ENCODE assay signal across 23 cellular contexts in the genomic region with DNA sequence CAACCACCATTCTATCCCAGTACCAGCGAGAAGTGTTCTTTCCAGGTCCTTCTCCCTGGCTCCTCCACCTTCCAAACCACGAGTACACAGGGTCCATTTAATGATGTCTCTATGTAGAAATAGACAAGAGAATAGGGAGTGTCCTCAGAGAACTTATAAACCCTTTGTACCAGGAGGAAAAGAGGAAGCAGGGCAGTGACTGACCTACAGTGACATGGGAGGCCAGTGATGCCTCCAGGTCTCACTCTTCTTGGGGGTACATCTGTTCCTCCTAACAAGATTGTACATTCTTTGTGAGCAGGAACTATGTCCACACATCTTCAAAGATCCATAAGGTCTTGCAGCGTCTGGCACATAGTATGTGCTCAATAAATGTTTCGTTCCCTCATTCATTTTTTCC. TPM values are rescaled to one million over a fixed set of nuclear protein-coding genes. Genes with fewer than 3 reads are reported as not detected.
DNase-seq lines count a peak whose midpoint lies in the region; TF ChIP-seq lines count a peak whose summit lies in the region.
"Had no signal": no experiment of that assay in that cellular context is flagged by ENCODE, and none has a peak within 500 bp of the region (broad histone marks: within the 10 kb centered on the region; RNA-seq: fewer than 3 reads in every experiment).

No MANE protein-coding gene starts in this region.

- H3K36me3 ChIP-seq in esophagus squamous epithelium (no peaks in the 10 kb centered on the region), sigmoid colon (no peaks in the 10 kb centered on the region)
- no peaks in the 10 kb centered on the region for H3K36me3 ChIP-seq in effector memory CD4-positive, alpha-beta T cell (ENCODE audit: control insufficient read depth, insufficient read depth, low read length)
- H3K36me3 ChIP-seq: tibial artery had no signal

- TF ChIP-seq POLR2A in esophagus squamous epithelium (IDR thresholded peaks at IDR 0.05) (no peak), sigmoid colon (IDR thresholded peaks at IDR 0.05) (no peak)

- WGBS in esophagus squamous epithelium, 2 donors = 86 to 89% methylated on average over 4 of the region's 4 CpGs
- 82 to 89% methylated on average over 4 of the region's 4 CpGs for WGBS in sigmoid colon, 2 donors

- no peaks in the 10 kb centered on the region for H3K4me1 Mint-ChIP-seq in activated naive CD4-positive, alpha-beta T cell treated with anti-CD3 and anti-CD28 coated beads, Interleukin-2, amount 10 ng/mL, durations not matched to agents 7 days and 5 days
- H3K4me1 Mint-ChIP-seq: activated naive CD8-positive, alpha-beta T cell treated with anti-CD3 and anti-CD28 coated beads, Interleukin-2, amount 10 ng/mL, durations not matched to agents 7 days and 5 days; activated T-helper 17 cell treated with anti-CD3 and anti-CD28 coated beads, Interleukin-2, amount 50 U/mL, for 72 hours; stimulated activated effector memory CD8-positive, alpha-beta T cell treated with anti-CD3 and anti-CD28 coated beads, Interleukin-12 subunit alpha, Interleukin-12 subunit beta, amount 100 ng/mL, for 72 hours had no signal

- no peak for TF ChIP-seq EP300 in sigmoid colon (IDR thresholded peaks at IDR 0.05)

- peaks cover 0 to 18% (median 6%) of the 10 kb centered on the region in 3 donors for H3K4me1 ChIP-seq in esophagus squamous epithelium
- peaks cover 0 to 29% (median 22%) of the 10 kb centered on the region in 4 donors for H3K4me1 ChIP-seq in sigmoid colon
- H3K4me1 ChIP-seq in effector memory CD4-positive, alpha-beta T cell (ENCODE audit: control insufficient read depth, insufficient read depth, low read length, poor library complexity, severe bottlenecking) = no peaks in the 10 kb centered on the region

- intact Hi-C loops in esophagus squamous epithelium (cut with DNase I) = no loop called here
- intact Hi-C loops in sigmoid colon (cut with DNase I) = loop anchor here (1.0 to 2.0 kb wide), 3 partner anchors 72 to 117 kb away; no protein-coding TSS in a partner anchor

- H3K27me3 ChIP-seq in esophagus squamous epithelium (peaks cover 0 to 3% (median 0%) of the 10 kb centered on the region in 4 donors), sigmoid colon (no peaks in the 10 kb centered on the region)
- no peaks in the 10 kb centered on the region for H3K27me3 ChIP-seq in effector memory CD4-positive, alpha-beta T cell (replicated peaks; ENCODE audit: control insufficient read depth, insufficient read depth, low read length, poor library complexity, severe bottlenecking)
- H3K27me3 ChIP-seq: dorsolateral prefrontal cortex, tibial artery had no signal

- no peak overlapping the region for H3K4me3 Mint-ChIP-seq in activated naive CD4-positive, alpha-beta T cell treated with anti-CD3 and anti-CD28 coated beads, Interleukin-2, amount 10 ng/mL, durations not matched to agents 7 days and 5 days
- H3K4me3 Mint-ChIP-seq: activated naive CD8-positive, alpha-beta T cell treated with anti-CD3 and anti-CD28 coated beads, Interleukin-2, amount 10 ng/mL, durations not matched to agents 7 days and 5 days; activated T-helper 17 cell treated with anti-CD3 and anti-CD28 coated beads, Interleukin-2, amount 50 U/mL, for 72 hours; stimulated activated effector memory CD8-positive, alpha-beta T cell treated with anti-CD3 and anti-CD28 coated beads, Interleukin-12 subunit alpha, Interleukin-12 subunit beta, amount 100 ng/mL, for 72 hours had no signal

- CTCF ChIA-PET in activated naive CD4-positive, alpha-beta T cell treated with anti-CD3 and anti-CD28 coated beads, Interleukin-2, amount 10 ng/mL, durations not matched to agents 7 days and 5 days (lab: Charles Lee) = no interaction called here

- DNase-seq in D341Med (ENCODE audit: low spot score) = peak; percentile 5
- peak; percentile 14 for DNase-seq in NOMO-1 treated with dmso at 0.1 percent for 144 hours (lab: John Stamatoyannopoulos, UW; ENCODE audit: unreplicated experiment)
- DNase-seq in esophagus squamous epithelium (lab: John Stamatoyannopoulos, UW) = no peak
- no peak for DNase-seq in sigmoid colon
- no peak for DNase-seq in effector memory CD4-positive, alpha-beta T cell
- DNase-seq in activated naive CD4-positive, alpha-beta T cell treated with anti-CD3 and anti-CD28 coated beads, Interleukin-2, amount 10 ng/mL, durations not matched to agents 7 days and 5 days = no peak
- DNase-seq in NCI-H2227 (lab: John Stamatoyannopoulos, UW; ENCODE audit: unreplicated experiment) = no peak
- no peak for DNase-seq in activated T-cell treated with anti-CD3 and anti-CD28 coated beads for 4 hours
- DNase-seq: activated CD4-positive, alpha-beta T cell treated with anti-CD3 and anti-CD28 coated beads for 1 hour; activated naive CD8-positive, alpha-beta T cell treated with anti-CD3 and anti-CD28 coated beads, Interleukin-2, amount 10 ng/mL, durations not matched to agents 7 days and 5 days; Calu3; dorsolateral prefrontal cortex; erythroblast; GOT3; NCI-H1436; NCI-H2171 treated with DMSO at 0.1 percent for 48 hours; T-helper 9 cell had no signal

- H3K27me3 Mint-ChIP-seq in activated naive CD4-positive, alpha-beta T cell treated with anti-CD3 and anti-CD28 coated beads, Interleukin-2, amount 10 ng/mL, durations not matched to agents 7 days and 5 days = peaks cover 28% of the 10 kb centered on the region

- H3K36me3 Mint-ChIP-seq in activated naive CD4-positive, alpha-beta T cell treated with anti-CD3 and anti-CD28 coated beads, Interleukin-2, amount 10 ng/mL, durations not matched to agents 7 days and 5 days = no peaks in the 10 kb centered on the region
- H3K36me3 Mint-ChIP-seq: activated naive CD8-positive, alpha-beta T cell treated with anti-CD3 and anti-CD28 coated beads, Interleukin-2, amount 10 ng/mL, durations not matched to agents 7 days and 5 days; stimulated activated effector memory CD8-positive, alpha-beta T cell treated with anti-CD3 and anti-CD28 coated beads, Interleukin-12 subunit alpha, Interleukin-12 subunit beta, amount 100 ng/mL, for 72 hours had no signal

- no peak overlapping the region for H3K27ac Mint-ChIP-seq in activated naive CD4-positive, alpha-beta T cell treated with anti-CD3 and anti-CD28 coated beads, Interleukin-2, amount 10 ng/mL, durations not matched to agents 7 days and 5 days
- H3K27ac Mint-ChIP-seq: activated naive CD8-positive, alpha-beta T cell treated with anti-CD3 and anti-CD28 coated beads, Interleukin-2, amount 10 ng/mL, durations not matched to agents 7 days and 5 days; activated T-helper 17 cell treated with anti-CD3 and anti-CD28 coated beads, Interleukin-2, amount 50 U/mL, for 72 hours; stimulated activated effector memory CD8-positive, alpha-beta T cell treated with anti-CD3 and anti-CD28 coated beads, Interleukin-12 subunit alpha, Interleukin-12 subunit beta, amount 100 ng/mL, for 72 hours had no signal

- H3K4me3 ChIP-seq in esophagus squamous epithelium (no peak overlapping the region), sigmoid colon (no peak overlapping the region)
- no peak overlapping the region for H3K4me3 ChIP-seq in effector memory CD4-positive, alpha-beta T cell (ENCODE audit: insufficient read depth, low read depth, low read length, poor library complexity, severe bottlenecking)
- H3K4me3 ChIP-seq: dorsolateral prefrontal cortex, mucosa of descending colon, PC-9, SK-N-MC, tibial artery had no signal

- H3K27ac ChIP-seq in esophagus squamous epithelium = peak overlapping the region in 3 of 4 donors; percentile 37 to 57 (median 40)
- H3K27ac ChIP-seq in sigmoid colon = peak overlapping the region; percentile 43 to 55 (median 50)
- H3K27ac ChIP-seq in effector memory CD4-positive, alpha-beta T cell (ENCODE audit: insufficient read depth, low read length, poor library complexity, severe bottlenecking) = no peak overlapping the region
- H3K27ac ChIP-seq: dorsolateral prefrontal cortex, PC-9, SK-N-MC had no signal

- TF ChIP-seq CTCF in esophagus squamous epithelium (IDR thresholded peaks at IDR 0.05) (no peak), sigmoid colon (IDR thresholded peaks at IDR 0.05) (no peak)

- H3K9me3 ChIP-seq in esophagus squamous epithelium (no peaks in the 10 kb centered on the region), sigmoid colon (no peaks in the 10 kb centered on the region)
- H3K9me3 ChIP-seq in effector memory CD4-positive, alpha-beta T cell (ENCODE audit: control insufficient read depth, low read length) = no peaks in the 10 kb centered on the region
- H3K9me3 ChIP-seq: mucosa of descending colon, tibial artery had no signal

- H3K9me3 Mint-ChIP-seq in activated naive CD4-positive, alpha-beta T cell treated with anti-CD3 and anti-CD28 coated beads, Interleukin-2, amount 10 ng/mL, durations not matched to agents 7 days and 5 days = no peaks in the 10 kb centered on the region
- H3K9me3 Mint-ChIP-seq: activated naive CD8-positive, alpha-beta T cell treated with anti-CD3 and anti-CD28 coated beads, Interleukin-2, amount 10 ng/mL, durations not matched to agents 7 days and 5 days; activated T-helper 17 cell treated with anti-CD3 and anti-CD28 coated beads, Interleukin-2, amount 50 U/mL, for 72 hours; stimulated activated effector memory CD8-positive, alpha-beta T cell treated with anti-CD3 and anti-CD28 coated beads, Interleukin-12 subunit alpha, Interleukin-12 subunit beta, amount 100 ng/mL, for 72 hours had no signal

RNA-seq across cellular contexts. Expression of a gene that starts 18.7 kb away (rescaled TPM):
- total RNA-seq in esophagus squamous epithelium (10 to 100 TPM in 2 of 4 donors, 1 to 10 TPM in 2; 4.3 to 29.9 (median 9.9) TPM), sigmoid colon (10 to 100 TPM; 32.9 to 64.5 (median 40.4) TPM)
- polyA plus RNA-seq in sigmoid colon = 10 to 100 TPM in 2 of 3 donors, 1 to 10 TPM in 1; 9.5 to 30.6 (median 17.5) TPM
- total RNA-seq: activated naive CD8-positive, alpha-beta T cell treated with anti-CD3 and anti-CD28 coated beads, Interleukin-2, amount 10 ng/mL, durations not matched to agents 7 days and 5 days; Calu3; PC-9 had no signal

Comparison
In these comparisons a context has a peak if more than half of its experiments do, and no peak if none do; other contexts are left out.
1. DNase-seq: peak in D341Med (single experiment) and NOMO-1 treated with dmso at 0.1 percent for 144 hours (single experiment); none in esophagus squamous epithelium (single experiment), sigmoid colon (single experiment), effector memory CD4-positive, alpha-beta T cell (0 of 3), activated naive CD4-positive, alpha-beta T cell treated with anti-CD3 and anti-CD28 coated beads, Interleukin-2, amount 10 ng/mL, durations not matched to agents 7 days and 5 days (single experiment), NCI-H2227 (single experiment) and activated T-cell treated with anti-CD3 and anti-CD28 coated beads for 4 hours (single experiment).